In the genomic region with DNA sequence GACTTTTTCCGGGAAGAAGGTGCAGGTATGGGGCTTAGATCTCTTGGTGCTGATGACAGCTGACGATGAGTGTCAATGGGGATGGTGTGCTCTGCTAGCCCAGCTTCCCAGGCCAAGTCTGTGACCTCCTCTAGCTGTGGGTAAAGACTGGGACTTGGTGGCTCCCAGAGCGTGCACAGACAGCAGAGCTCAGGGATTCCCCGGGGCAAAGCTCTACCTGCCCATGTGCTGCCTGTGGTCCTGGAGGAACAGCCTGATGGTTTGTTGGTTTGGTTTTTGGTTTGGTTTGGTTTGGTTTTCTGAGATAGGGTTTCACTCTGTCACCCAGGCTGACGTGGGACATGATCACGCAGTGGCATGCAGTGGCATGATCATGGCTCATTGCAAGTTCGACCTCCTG, we compare ENCODE assay signal across 16 cellular contexts. TPM values are rescaled to one million over a fixed set of nuclear protein-coding genes. Genes with fewer than 3 reads are reported as not detected.
"Had no signal": no experiment of that assay in that cellular context is flagged by ENCODE, and none has a peak within 500 bp of the region (broad histone marks: within the 10 kb centered on the region; RNA-seq: fewer than 3 reads in every experiment).

No MANE protein-coding gene starts in this region.

- H3K36me3 ChIP-seq: ascending aorta, left ventricle myocardium inferior, neutrophil, right atrium auricular region had no signal

- H3K27ac ChIP-seq: ascending aorta, foreskin keratinocyte, left ventricle myocardium inferior, neutrophil, right atrium auricular region, VCaP had no signal

- H3K4me2 ChIP-seq: smooth muscle cell had no signal

- H3K4me3 ChIP-seq: ascending aorta, left ventricle myocardium inferior, right atrium auricular region, smooth muscle cell had no signal

- H3K36me3 Mint-ChIP-seq: stimulated activated memory B cell treated with anti-CD40 and anti-IgM and Interleukin-4, amounts not matched to agents 10 μg/mL and 1 μg/mL and 100 μg/mL, for 72 hours; type B pancreatic cell had no signal

- H3K4me1 Mint-ChIP-seq: activated naive CD8-positive, alpha-beta T cell treated with anti-CD3 and anti-CD28 coated beads, Interleukin-2, amount 50 U/mL, for 24 hours had no signal

- DNase-seq: activated naive CD8-positive, alpha-beta T cell treated with anti-CD3 and anti-CD28 coated beads, Interleukin-2, amount 50 U/mL, for 24 hours; activated T-cell treated with anti-CD3 and anti-CD28 coated beads, Interleukin-2, amount 50 U/mL, for 72 hours; foreskin keratinocyte; left ventricle myocardium inferior; mesendoderm; stimulated activated CD4-positive, alpha-beta T cell treated with anti-CD3 and anti-CD28 coated beads, Interleukin-1b, Interleukin-23, amount 100 ng/mL, for 48 hours; T1000 had no signal

- H3K4me1 ChIP-seq: ascending aorta, foreskin keratinocyte, left ventricle myocardium inferior, right atrium auricular region had no signal

- H3K27ac Mint-ChIP-seq: activated naive CD8-positive, alpha-beta T cell treated with anti-CD3 and anti-CD28 coated beads, Interleukin-2, amount 50 U/mL, for 24 hours; activated T-cell treated with anti-CD3 and anti-CD28 coated beads, Interleukin-2, amount 50 U/mL, for 72 hours; stimulated activated memory B cell treated with anti-CD40 and anti-IgM and Interleukin-4, amounts not matched to agents 10 μg/mL and 1 μg/mL and 100 μg/mL, for 72 hours; type B pancreatic cell had no signal

- ATAC-seq: activated naive CD8-positive, alpha-beta T cell treated with anti-CD3 and anti-CD28 coated beads, Interleukin-2, amount 50 U/mL, for 24 hours; activated T-cell treated with anti-CD3 and anti-CD28 coated beads, Interleukin-2, amount 50 U/mL, for 72 hours; foreskin keratinocyte; stimulated activated memory B cell treated with anti-CD40 and anti-IgM and Interleukin-4, amounts not matched to agents 10 μg/mL and 1 μg/mL and 100 μg/mL, for 72 hours had no signal

- H3K4me3 Mint-ChIP-seq: activated naive CD8-positive, alpha-beta T cell treated with anti-CD3 and anti-CD28 coated beads, Interleukin-2, amount 50 U/mL, for 24 hours; activated T-cell treated with anti-CD3 and anti-CD28 coated beads, Interleukin-2, amount 50 U/mL, for 72 hours; stimulated activated memory B cell treated with anti-CD40 and anti-IgM and Interleukin-4, amounts not matched to agents 10 μg/mL and 1 μg/mL and 100 μg/mL, for 72 hours; type B pancreatic cell had no signal

- H3K9me3 ChIP-seq: ascending aorta, left ventricle myocardium inferior, neutrophil, right atrium auricular region had no signal

- H3K9me3 Mint-ChIP-seq: activated naive CD8-positive, alpha-beta T cell treated with anti-CD3 and anti-CD28 coated beads, Interleukin-2, amount 50 U/mL, for 24 hours; activated T-cell treated with anti-CD3 and anti-CD28 coated beads, Interleukin-2, amount 50 U/mL, for 72 hours; stimulated activated memory B cell treated with anti-CD40 and anti-IgM and Interleukin-4, amounts not matched to agents 10 μg/mL and 1 μg/mL and 100 μg/mL, for 72 hours; type B pancreatic cell had no signal

- H3K27me3 ChIP-seq: ascending aorta, right atrium auricular region had no signal

RNA-seq across cellular contexts. Expression of a gene that starts 19.2 kb away (rescaled TPM):
- total RNA-seq: activated T-cell treated with anti-CD3 and anti-CD28 coated beads, Interleukin-2, amount 50 U/mL, for 72 hours; ascending aorta; foreskin keratinocyte; left ventricle myocardium inferior; right atrium auricular region; smooth muscle cell had no signal
- polyA plus RNA-seq: keratinocyte had no signal

RNA-seq across cellular contexts. Expression of a gene that starts 23.5 kb away (rescaled TPM):
- total RNA-seq: SK-MEL-5 had no signal
- polyA plus RNA-seq: keratinocyte had no signal

RNA-seq across cellular contexts. Expression of a gene that starts 54.5 kb away (rescaled TPM):
- total RNA-seq: activated T-cell treated with anti-CD3 and anti-CD28 coated beads, Interleukin-2, amount 50 U/mL, for 72 hours had no signal
